ENCODE assay signal across 18 cellular contexts in the genomic region with DNA sequence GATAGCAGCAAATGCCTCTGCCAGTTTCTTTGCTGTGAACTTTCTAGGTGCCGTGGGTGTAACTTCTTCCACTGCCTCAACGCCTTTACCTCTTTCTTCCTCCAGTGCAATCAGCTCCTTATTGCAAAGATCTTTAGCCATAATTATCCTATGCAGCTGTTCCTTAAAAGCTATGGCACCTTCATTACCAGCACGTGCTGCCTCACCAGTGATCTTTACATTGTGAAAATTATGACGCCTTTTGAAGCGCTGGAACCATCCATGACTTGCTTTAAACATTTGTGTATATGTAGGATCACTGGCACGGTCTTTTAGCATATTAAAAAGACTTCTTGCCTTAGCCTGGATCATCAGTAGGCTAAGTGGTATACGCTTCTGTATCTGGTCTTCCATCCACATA.
"Had no signal": no experiment of that assay in that cellular context is flagged by ENCODE, and none has a peak within 500 bp of the region (broad histone marks: within the 10 kb centered on the region; RNA-seq: fewer than 3 reads in every experiment).

No MANE protein-coding gene starts in this region.

- ATAC-seq: activated CD4-positive, alpha-beta T cell treated with anti-CD3 and anti-CD28 coated beads for 36 hours; body of pancreas; left lung; mucosa of descending colon; naive thymus-derived CD8-positive, alpha-beta T cell had no signal

- DNase-seq: activated CD4-positive, alpha-beta T cell treated with anti-CD3 and anti-CD28 coated beads for 36 hours; activated naive CD4-positive, alpha-beta T cell treated with Interleukin-2 at 50 U/mL for 16 hours; amniotic stem cell; body of pancreas; central memory CD4-positive, alpha-beta T cell; colonic mucosa; esophagus squamous epithelium; hippocampal formation; kidney; left lung; mammary epithelial cell; mucosa of descending colon; naive thymus-derived CD8-positive, alpha-beta T cell; retina; stimulated activated CD4-positive, alpha-beta T cell treated with anti-CD3 and anti-CD28 coated beads, Interleukin-2, amount 100 ng/mL, for 48 hours; stimulated activated naive CD4-positive, alpha-beta T cell; T-helper 2 cell; transverse colon had no signal

- H3K27me3 ChIP-seq: body of pancreas, colonic mucosa, esophagus squamous epithelium, left lung, transverse colon had no signal

- H3K27me3 Mint-ChIP-seq: activated CD4-positive, alpha-beta T cell treated with anti-CD3 and anti-CD28 coated beads for 36 hours; naive thymus-derived CD8-positive, alpha-beta T cell had no signal

- H3K4me1 ChIP-seq: colonic mucosa had no signal

- H3K9me3 Mint-ChIP-seq: naive thymus-derived CD8-positive, alpha-beta T cell had no signal

- H3K4me3 ChIP-seq: body of pancreas, colonic mucosa, esophagus squamous epithelium, left lung, mucosa of descending colon, transverse colon had no signal

- H3K9me3 ChIP-seq: body of pancreas, colonic mucosa, esophagus squamous epithelium, left lung, mucosa of descending colon, transverse colon had no signal

- H3K4me3 Mint-ChIP-seq: activated CD4-positive, alpha-beta T cell treated with anti-CD3 and anti-CD28 coated beads for 36 hours had no signal

- H3K27ac ChIP-seq: body of pancreas, colonic mucosa, esophagus squamous epithelium, left lung, transverse colon had no signal
